Comparison of ENCODE assay signal across 28 cellular contexts in the genomic region with DNA sequence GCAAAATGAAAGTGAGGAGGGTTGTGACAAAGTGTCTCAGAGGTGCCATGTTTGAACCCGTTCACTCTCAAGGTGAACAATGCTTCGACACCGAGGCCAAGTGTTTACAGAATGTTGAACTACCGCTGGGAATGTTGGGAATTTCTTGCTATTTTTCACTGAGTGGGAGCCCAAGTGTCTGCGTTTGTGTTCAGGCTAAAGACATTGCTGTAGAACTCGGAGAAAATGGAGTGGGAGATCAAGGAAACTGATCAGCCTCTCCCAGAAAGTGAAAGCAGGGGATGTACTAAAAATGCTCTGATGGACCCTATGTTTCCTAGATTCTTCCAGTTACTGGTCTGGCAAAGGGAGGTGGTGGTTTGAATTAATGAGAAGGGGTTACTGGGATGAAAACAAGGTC.
"Had no signal": no experiment of that assay in that cellular context is flagged by ENCODE, and none has a peak within 500 bp of the region (broad histone marks: within the 10 kb centered on the region; RNA-seq: fewer than 3 reads in every experiment).

No MANE protein-coding gene starts in this region.

- H3K9me3 ChIP-seq: neutrophil, pancreas, prostate gland, right lobe of liver, sigmoid colon, stomach, testis, tibial artery, transverse colon, upper lobe of right lung, uterus had no signal

- H3K4me1 ChIP-seq: pancreas, prostate gland, right lobe of liver, sigmoid colon, stomach, testis, tibial artery, transverse colon, upper lobe of right lung, uterus had no signal

- H3K4me3 ChIP-seq: pancreas, prostate gland, right lobe of liver, sigmoid colon, stomach, testis, tibial artery, transverse colon, upper lobe of right lung, uterus had no signal

- H3K36me3 Mint-ChIP-seq: stimulated activated effector memory CD8-positive, alpha-beta T cell treated with anti-CD3 and anti-CD28 coated beads, Interleukin-12 subunit alpha, Interleukin-12 subunit beta, amount 100 ng/mL, for 72 hours; type B pancreatic cell had no signal

- H3K4me3 Mint-ChIP-seq: naive thymus-derived CD8-positive, alpha-beta T cell; natural killer cell treated with Interleukin-12 subunit alpha and Interleukin-12 subunit beta and Interleukin-15 and Interleukin-18, amount 100 ng/mL, for 72 hours; nephron progenitor cell; neural crest cell; stimulated activated effector memory CD8-positive, alpha-beta T cell treated with anti-CD3 and anti-CD28 coated beads, Interleukin-12 subunit alpha, Interleukin-12 subunit beta, amount 100 ng/mL, for 72 hours; stimulated activated naive B cell treated with anti-CD40 and anti-IgM and Interleukin-4, amounts not matched to agents 10 μg/mL and 1 μg/mL and 100 μg/mL, for 72 hours; stimulated activated naive CD8-positive, alpha-beta T cell treated with anti-CD3 and anti-CD28 coated beads, Interleukin-15, Interleukin-2, amounts not matched to agents 100 ng/mL and 50 ng/mL, for 24 hours; type B pancreatic cell had no signal

- H3K36me3 ChIP-seq: neutrophil, pancreas, prostate gland, right lobe of liver, sigmoid colon, stomach, tibial artery, transverse colon, upper lobe of right lung, uterus had no signal

- DNase-seq: naive thymus-derived CD8-positive, alpha-beta T cell; nephron progenitor cell; nucleus accumbens; pancreas; retina; right cardiac atrium; right lobe of liver; sigmoid colon; small intestine; stimulated activated CD4-positive, alpha-beta T cell treated with anti-CD3 and anti-CD28 coated beads, Interleukin-15, amount 100 ng/mL, for 24 hours; stimulated activated CD4-positive, alpha-beta T cell treated with anti-CD3 and anti-CD28 coated beads, Interleukin-2, amount 100 ng/mL, for 24 hours; stimulated activated CD4-positive, alpha-beta T cell treated with anti-CD3 and anti-CD28 coated beads, Interleukin-2, amount 100 ng/mL, for 48 hours; stimulated activated CD4-positive, alpha-beta T cell treated with anti-CD3 and anti-CD28 coated beads, Interleukin-4, amount 100 ng/mL, for 24 hours; stimulated activated naive B cell treated with anti-CD40 and anti-IgM and Interleukin-4, amounts not matched to agents 10 μg/mL and 1 μg/mL and 100 μg/mL, for 72 hours; stimulated activated naive CD4-positive, alpha-beta T cell treated with Interleukin-2 at 50 U/mL for 16 hours; stomach; testis; tibial artery; transverse colon; upper lobe of right lung; uterus had no signal

- H3K9me3 Mint-ChIP-seq: natural killer cell treated with Interleukin-12 subunit alpha and Interleukin-12 subunit beta and Interleukin-15 and Interleukin-18, amount 100 ng/mL, for 72 hours had no signal

- H3K4me1 Mint-ChIP-seq: stimulated activated effector memory CD8-positive, alpha-beta T cell treated with anti-CD3 and anti-CD28 coated beads, Interleukin-12 subunit alpha, Interleukin-12 subunit beta, amount 100 ng/mL, for 72 hours; stimulated activated naive B cell treated with anti-CD40 and anti-IgM and Interleukin-4, amounts not matched to agents 10 μg/mL and 1 μg/mL and 100 μg/mL, for 72 hours had no signal

- H3K27ac ChIP-seq: neutrophil, pancreas, prostate gland, right lobe of liver, sigmoid colon, stomach, testis, tibial artery, transverse colon, upper lobe of right lung, uterus had no signal

- H3K27me3 Mint-ChIP-seq: naive thymus-derived CD8-positive, alpha-beta T cell; natural killer cell treated with Interleukin-12 subunit alpha and Interleukin-12 subunit beta and Interleukin-15 and Interleukin-18, amount 100 ng/mL, for 72 hours; stimulated activated naive B cell treated with anti-CD40 and anti-IgM and Interleukin-4, amounts not matched to agents 10 μg/mL and 1 μg/mL and 100 μg/mL, for 72 hours; stimulated activated naive CD8-positive, alpha-beta T cell treated with anti-CD3 and anti-CD28 coated beads, Interleukin-15, Interleukin-2, amounts not matched to agents 100 ng/mL and 50 ng/mL, for 24 hours; type B pancreatic cell had no signal

- H3K27ac Mint-ChIP-seq: natural killer cell treated with Interleukin-12 subunit alpha and Interleukin-12 subunit beta and Interleukin-15 and Interleukin-18, amount 100 ng/mL, for 72 hours; nephron progenitor cell; stimulated activated effector memory CD8-positive, alpha-beta T cell treated with anti-CD3 and anti-CD28 coated beads, Interleukin-12 subunit alpha, Interleukin-12 subunit beta, amount 100 ng/mL, for 72 hours; stimulated activated naive B cell treated with anti-CD40 and anti-IgM and Interleukin-4, amounts not matched to agents 10 μg/mL and 1 μg/mL and 100 μg/mL, for 72 hours; stimulated activated naive CD8-positive, alpha-beta T cell treated with anti-CD3 and anti-CD28 coated beads, Interleukin-15, Interleukin-2, amounts not matched to agents 100 ng/mL and 50 ng/mL, for 24 hours; type B pancreatic cell had no signal

- ATAC-seq: naive thymus-derived CD8-positive, alpha-beta T cell; pancreas; right cardiac atrium; right lobe of liver; stimulated activated effector memory CD8-positive, alpha-beta T cell treated with anti-CD3 and anti-CD28 coated beads, Interleukin-12 subunit alpha, Interleukin-12 subunit beta, amount 100 ng/mL, for 72 hours; stimulated activated naive B cell treated with anti-CD40 and anti-IgM and Interleukin-4, amounts not matched to agents 10 μg/mL and 1 μg/mL and 100 μg/mL, for 72 hours; upper lobe of right lung had no signal

- H3K27me3 ChIP-seq: neutrophil, pancreas, right lobe of liver, sigmoid colon, stomach, testis, tibial artery, transverse colon, upper lobe of right lung, uterus had no signal
